In genomic region chr15:66829551-66830131, GRCh38 we compare ENCODE assay signal across 13 cellular contexts.
"Had no signal": no experiment of that assay in that cellular context is flagged by ENCODE, and none has a peak within 500 bp of the region (broad histone marks: within the 10 kb centered on the region; RNA-seq: fewer than 3 reads in every experiment).

No MANE protein-coding gene starts in this region.

- H3K4me3 Mint-ChIP-seq: activated naive CD4-positive, alpha-beta T cell treated with anti-CD3 and anti-CD28 coated beads for 36 hours; activated T-helper 17 cell treated with anti-CD3 and anti-CD28 coated beads, Interleukin-2, amount 50 U/mL, for 72 hours; dendritic cell treated with granulocyte-macrophage colony-stimulating factor and Interleukin-4, amounts not matched to agents 40 ng/mL and 50 ng/mL, for 4 days; effector memory CD8-positive, alpha-beta T cell; naive B cell; stimulated activated naive B cell treated with anti-CD40 and anti-IgM and Interleukin-4, amounts not matched to agents 10 μg/mL and 1 μg/mL and 100 μg/mL, for 72 hours had no signal

- H3K27ac ChIP-seq: spleen had no signal

- H3K27me3 Mint-ChIP-seq: naive B cell; stimulated activated naive B cell treated with anti-CD40 and anti-IgM and Interleukin-4, amounts not matched to agents 10 μg/mL and 1 μg/mL and 100 μg/mL, for 72 hours had no signal

- H3K27me3 ChIP-seq: body of pancreas, spleen had no signal

- H3K4me3 ChIP-seq: body of pancreas, spleen had no signal

- H3K36me3 ChIP-seq: spleen had no signal

- ATAC-seq: activated T-helper 17 cell treated with anti-CD3 and anti-CD28 coated beads, Interleukin-2, amount 50 U/mL, for 72 hours; effector memory CD8-positive, alpha-beta T cell; stimulated activated naive B cell treated with anti-CD40 and anti-IgM and Interleukin-4, amounts not matched to agents 10 μg/mL and 1 μg/mL and 100 μg/mL, for 72 hours had no signal

- H3K4me1 Mint-ChIP-seq: activated T-helper 17 cell treated with anti-CD3 and anti-CD28 coated beads, Interleukin-2, amount 50 U/mL, for 72 hours had no signal

- H3K9me3 ChIP-seq: body of pancreas, spleen had no signal

- H3K9me3 Mint-ChIP-seq: activated naive CD4-positive, alpha-beta T cell treated with anti-CD3 and anti-CD28 coated beads for 36 hours; activated T-helper 17 cell treated with anti-CD3 and anti-CD28 coated beads, Interleukin-2, amount 50 U/mL, for 72 hours; dendritic cell treated with granulocyte-macrophage colony-stimulating factor and Interleukin-4, amounts not matched to agents 40 ng/mL and 50 ng/mL, for 4 days; effector memory CD8-positive, alpha-beta T cell had no signal

- H3K27ac Mint-ChIP-seq: activated naive CD4-positive, alpha-beta T cell treated with anti-CD3 and anti-CD28 coated beads for 36 hours; activated T-helper 17 cell treated with anti-CD3 and anti-CD28 coated beads, Interleukin-2, amount 50 U/mL, for 72 hours; dendritic cell treated with granulocyte-macrophage colony-stimulating factor and Interleukin-4, amounts not matched to agents 40 ng/mL and 50 ng/mL, for 4 days; effector memory CD8-positive, alpha-beta T cell; stimulated activated naive B cell treated with anti-CD40 and anti-IgM and Interleukin-4, amounts not matched to agents 10 μg/mL and 1 μg/mL and 100 μg/mL, for 72 hours had no signal

- DNase-seq: activated CD4-positive, alpha-beta T cell treated with anti-CD3 and anti-CD28 coated beads for 48 hours; activated CD8-positive, alpha-beta memory T cell treated with anti-CD3 and anti-CD28 coated beads for 24 hours; activated naive CD4-positive, alpha-beta T cell treated with anti-CD3 and anti-CD28 coated beads for 36 hours; body of pancreas; cerebellar nuclear complex; effector memory CD8-positive, alpha-beta T cell; erythroblast; naive B cell; spleen; stimulated activated CD4-positive, alpha-beta T cell treated with anti-CD3 and anti-CD28 coated beads, Interleukin-1b, Interleukin-23, amount 100 ng/mL, for 48 hours; stimulated activated naive B cell treated with anti-CD40 and anti-IgM and Interleukin-4, amounts not matched to agents 10 μg/mL and 1 μg/mL and 100 μg/mL, for 72 hours had no signal

- H3K36me3 Mint-ChIP-seq: naive B cell; stimulated activated naive B cell treated with anti-CD40 and anti-IgM and Interleukin-4, amounts not matched to agents 10 μg/mL and 1 μg/mL and 100 μg/mL, for 72 hours had no signal

- H3K4me1 ChIP-seq: body of pancreas had no signal
